In genomic region chr13:102401755-102402154, GRCh38 we compare ENCODE assay signal across 10 cellular contexts. TPM values are rescaled to one million over a fixed set of nuclear protein-coding genes. Genes with fewer than 3 reads are reported as not detected.
A peak's percentile ranks its signal among the peaks of the same experiment; 100 is the strongest.
DNase-seq lines count a peak whose midpoint lies in the region; ATAC-seq, FAIRE-seq and TF ChIP-seq lines count a peak whose summit lies in the region.
"Had no signal": no experiment of that assay in that cellular context is flagged by ENCODE, and none has a peak within 500 bp of the region (broad histone marks: within the 10 kb centered on the region; RNA-seq: fewer than 3 reads in every experiment).

Gene FGF14 (minus strand): TSS chr13:102402048.

- peak within 1 kb of the TSS; percentile 89 for H3K9ac ChIP-seq in endocrine pancreas (ENCODE audit: control insufficient read depth, insufficient read depth, low read length)

- TF ChIP-seq RAD21 in A549 (conservative IDR thresholded peaks at IDR 0.05 in 1 of 2, IDR thresholded peaks at IDR 0.05 in 1 of 2): no peak

- CTCF ChIA-PET in A549 (lab: Yijun Ruan, JAX): no interaction called here

- peak within 1 kb of the TSS; percentile 89 for H3K4me2 ChIP-seq in A549

- H3K27ac ChIP-seq in A549: no peak within 1 kb of the TSS

- no peak for TF ChIP-seq POLR2A in A549 (IDR thresholded peaks at IDR 0.05; ENCODE audit: low read length)

- no peak for TF ChIP-seq CTCF in A549 (IDR thresholded peaks at IDR 0.05)

- H3K36me3 ChIP-seq in endocrine pancreas (ENCODE audit: control insufficient read depth, insufficient read depth, low read length): no peaks in the 10 kb centered on the region

- peak within 1 kb of the TSS; percentile 49; the same call in 2 of the 3 replicates for H3K4me3 ChIP-seq in A549
- H3K4me3 ChIP-seq in endocrine pancreas (ENCODE audit: control insufficient read depth, insufficient read depth, low read length): peak within 1 kb of the TSS; percentile 92

- no peak within 1 kb of the TSS for H3K27ac Mint-ChIP-seq in natural killer cell treated with Interleukin-12 subunit alpha and Interleukin-12 subunit beta and Interleukin-15 and Interleukin-18, amount 100 ng/mL, for 72 hours

- H3K4me3 Mint-ChIP-seq in natural killer cell treated with Interleukin-12 subunit alpha and Interleukin-12 subunit beta and Interleukin-15 and Interleukin-18, amount 100 ng/mL, for 72 hours: peak within 1 kb of the TSS; percentile 51

- H3K4me1 ChIP-seq in A549 (peaks cover 9% of the 10 kb centered on the region; the same call in 2 of the 3 replicates), endocrine pancreas (ENCODE audit: control insufficient read depth, insufficient read depth, low read length) (no peaks in the 10 kb centered on the region)

- peaks cover 15 to 16% of the 10 kb centered on the region in 2 donors for H3K4me1 Mint-ChIP-seq in natural killer cell treated with Interleukin-12 subunit alpha and Interleukin-12 subunit beta and Interleukin-15 and Interleukin-18, amount 100 ng/mL, for 72 hours (ENCODE audit: low read depth in 2 of 2)

- 5% methylated on average over 5 of the region's 5 CpGs for WGBS in A549 (ENCODE audit: missing lambda C conversion rate)

- peaks cover under 1% of the 10 kb centered on the region for H3K9me3 Mint-ChIP-seq in natural killer cell treated with Interleukin-12 subunit alpha and Interleukin-12 subunit beta and Interleukin-15 and Interleukin-18, amount 100 ng/mL, for 72 hours

- DNase-seq in A549 (ENCODE audit: low read depth in 1 of 2, low spot score in 1 of 2) (no peak), NCI-H748 treated with DMSO at 0.1 percent for 48 hours (lab: John Stamatoyannopoulos, UW) (peak; percentile 22), Ammon's horn (ENCODE audit: low spot score) (no peak), NCI-H1436 (lab: John Stamatoyannopoulos, UW) (no peak), NOMO-1 treated with dmso at 0.1 percent for 144 hours (lab: John Stamatoyannopoulos, UW; ENCODE audit: unreplicated experiment) (no peak)
- no peak for DNase-seq in natural killer cell treated with Interleukin-12 subunit alpha and Interleukin-12 subunit beta and Interleukin-15 and Interleukin-18, amount 100 ng/mL, for 72 hours (ENCODE audit: low spot score)
- DNase-seq: NCI-H2029 treated with DMSO at 0.1 percent for 48 hours had no signal

- POLR2A ChIA-PET in A549 (lab: Yijun Ruan, JAX): no interaction called here

- ATAC-seq in A549 (no peak), GM21786 (IDR thresholded peaks at IDR 0.05; ENCODE audit: unreplicated experiment) (no peak)
- ATAC-seq in natural killer cell treated with Interleukin-12 subunit alpha and Interleukin-12 subunit beta and Interleukin-15 and Interleukin-18, amount 100 ng/mL, for 72 hours: no peak
- ATAC-seq: HCT116 had no signal

- H3K27me3 ChIP-seq in endocrine pancreas (ENCODE audit: control insufficient read depth, insufficient read depth, low read length): no peaks in the 10 kb centered on the region

- no peak for FAIRE-seq in A549 (lab: Jason Lieb, UNC)

- H3K9me3 ChIP-seq in A549: no peaks in the 10 kb centered on the region
- no peaks in the 10 kb centered on the region for H3K9me3 ChIP-seq in endocrine pancreas (ENCODE audit: control insufficient read depth, low read length)

- TF ChIP-seq EP300 in A549 (IDR thresholded peaks at IDR 0.05): no peak

- peaks cover 47 to 63% of the 10 kb centered on the region in 2 donors for H3K27me3 Mint-ChIP-seq in natural killer cell treated with Interleukin-12 subunit alpha and Interleukin-12 subunit beta and Interleukin-15 and Interleukin-18, amount 100 ng/mL, for 72 hours

- H3K36me3 Mint-ChIP-seq in natural killer cell treated with Interleukin-12 subunit alpha and Interleukin-12 subunit beta and Interleukin-15 and Interleukin-18, amount 100 ng/mL, for 72 hours: peaks cover 5% of the 10 kb centered on the region

TF ChIP-seq in A549, 52 proteins besides CTCF, POLR2A, EP300 and RAD21:
- TF ChIP-seq HES2 (IDR thresholded peaks at IDR 0.05) (no peak), RCOR1 (IDR thresholded peaks at IDR 0.05; ENCODE audit: low read depth, low read length) (no peak), ZSCAN20 (CRISPR knock-in tag; IDR thresholded peaks at IDR 0.05) (no peak), ATOH8 (CRISPR knock-in tag; IDR thresholded peaks at IDR 0.05; ENCODE audit: low read depth) (no peak), FOSB (CRISPR knock-in tag; IDR thresholded peaks at IDR 0.05) (no peak), CEBPB (IDR thresholded peaks at IDR 0.05) (no peak)
TF ChIP-seq in A549: peak in this region for 0.

RNA-seq across cellular contexts. Expression of gene FGF14, which starts in this region (rescaled TPM):
- polyA plus RNA-seq in A549 (2011; rRNA removed) (not detected in 2 replicates), A549 (2017; fragmentation: RNase III; extraction: RNeasy Plus Mini Kit Qiagen cat#74134 plus additional on column Dnase treatment) (not detected in 3 replicates)
- polyA plus RNA-seq in A549 (2012; cell fraction: cytosol; rRNA removed): not detected in 2 replicates
- not detected in 2 replicates for polyA plus RNA-seq in A549 (2012; cell fraction: nucleus; rRNA removed)
- under 0.01 TPM in 1 of 2 replicates, not detected in the other for polyA minus RNA-seq in A549 (2011; rRNA and poly(A)+ RNA removed)
- not detected for total RNA-seq in natural killer cell treated with Interleukin-12 subunit alpha and Interleukin-12 subunit beta and Interleukin-15 and Interleukin-18, amount 100 ng/mL, for 72 hours
